ENCODE assay signal across 19 cellular contexts in the genomic region with DNA sequence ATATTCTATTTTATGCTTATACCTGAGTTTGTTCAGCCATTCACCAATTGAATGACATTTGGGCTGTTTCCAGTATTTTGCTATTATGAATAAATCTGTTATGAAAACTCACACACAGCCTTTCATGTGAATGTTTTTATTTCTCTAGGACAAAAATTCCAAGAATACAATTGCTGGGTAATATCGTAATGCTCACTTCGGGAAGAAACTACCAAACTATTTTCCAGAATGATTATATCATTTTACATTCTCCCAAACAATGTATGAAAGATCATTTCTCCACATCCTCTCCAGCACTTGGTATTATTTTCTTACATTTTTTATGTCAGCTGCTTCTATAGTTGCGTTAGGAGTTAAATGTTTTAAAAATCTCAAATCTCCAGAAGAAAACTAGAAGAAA.
"Had no signal": no experiment of that assay in that cellular context is flagged by ENCODE, and none has a peak within 500 bp of the region (broad histone marks: within the 10 kb centered on the region; RNA-seq: fewer than 3 reads in every experiment).

No MANE protein-coding gene starts in this region.

- H3K4me1 ChIP-seq: left ventricle myocardium inferior, uterus had no signal

- H3K9me3 ChIP-seq: gastrocnemius medialis, left ventricle myocardium inferior, ovary, stomach, uterus had no signal

- H3K27ac Mint-ChIP-seq: activated CD8-positive, alpha-beta T cell treated with anti-CD3 and anti-CD28 coated beads, Interleukin-2, amount 10 ng/mL, durations not matched to agents 7 days and 5 days; activated T-helper 1 cell treated with anti-CD3 and anti-CD28 coated beads, Interleukin-12 subunit alpha, Interleukin-12 subunit beta, Interleukin-2, Interleukin-4 antibody, amounts not matched to agents 30 ng/mL and 10 ng/mL and 1 ng/mL, durations not matched to agents 14 hours and 24 hours and 36 hours; dendritic cell treated with granulocyte-macrophage colony-stimulating factor and Interleukin-4, amounts not matched to agents 40 ng/mL and 50 ng/mL, for 4 days; memory B cell; T-cell had no signal

- H3K4me1 Mint-ChIP-seq: central memory CD8-positive, alpha-beta T cell; T-cell had no signal

- H3K4me3 Mint-ChIP-seq: activated CD8-positive, alpha-beta T cell treated with anti-CD3 and anti-CD28 coated beads, Interleukin-2, amount 10 ng/mL, durations not matched to agents 7 days and 5 days; activated T-helper 1 cell treated with anti-CD3 and anti-CD28 coated beads, Interleukin-12 subunit alpha, Interleukin-12 subunit beta, Interleukin-2, Interleukin-4 antibody, amounts not matched to agents 30 ng/mL and 10 ng/mL and 1 ng/mL, durations not matched to agents 14 hours and 24 hours and 36 hours; central memory CD8-positive, alpha-beta T cell; dendritic cell treated with granulocyte-macrophage colony-stimulating factor and Interleukin-4, amounts not matched to agents 40 ng/mL and 50 ng/mL, for 4 days; memory B cell; T-cell had no signal

- H3K27me3 Mint-ChIP-seq: dendritic cell treated with granulocyte-macrophage colony-stimulating factor and Interleukin-4, amounts not matched to agents 40 ng/mL and 50 ng/mL, for 4 days; memory B cell had no signal

- H3K27me3 ChIP-seq: gastrocnemius medialis, ovary, stomach, uterus had no signal

- ATAC-seq: activated CD8-positive, alpha-beta T cell treated with anti-CD3 and anti-CD28 coated beads, Interleukin-2, amount 10 ng/mL, durations not matched to agents 7 days and 5 days; esophagus mucosa; gastrocnemius medialis; T-cell had no signal

- H3K36me3 ChIP-seq: gastrocnemius medialis, left ventricle myocardium inferior, ovary, stomach, uterus, WERI-Rb-1 had no signal

- H3K9me3 Mint-ChIP-seq: central memory CD8-positive, alpha-beta T cell had no signal

- H3K4me3 ChIP-seq: gastrocnemius medialis, left ventricle myocardium inferior, ovary, stomach, uterus had no signal

- H3K27ac ChIP-seq: gastrocnemius medialis, left ventricle myocardium inferior, ovary, stomach, uterus, WERI-Rb-1 had no signal

- DNase-seq: activated CD4-positive, alpha-beta T cell treated with anti-CD3 and anti-CD28 coated beads for 4 hours; activated CD8-positive, alpha-beta memory T cell treated with anti-CD3 and anti-CD28 coated beads, Interleukin-2, amount 50 U/mL, for 48 hours; activated CD8-positive, alpha-beta T cell treated with anti-CD3 and anti-CD28 coated beads, Interleukin-2, amount 10 ng/mL, durations not matched to agents 7 days and 5 days; activated naive CD4-positive, alpha-beta T cell; gastrocnemius medialis; left ventricle myocardium inferior; ovary; stimulated activated CD4-positive, alpha-beta T cell treated with anti-CD3 and anti-CD28 coated beads, Interleukin-15, amount 100 ng/mL, for 24 hours; stimulated activated CD4-positive, alpha-beta T cell treated with anti-CD3 and anti-CD28 coated beads, Interleukin-4, amount 100 ng/mL, for 24 hours; stomach; T-cell; T1000; uterus; WERI-Rb-1 had no signal

- H3K36me3 Mint-ChIP-seq: memory B cell, T-cell had no signal
